Comparison of ENCODE assay signal across 8 cellular contexts in genomic region chr13:24454100-24454499, GRCh38.
"Had no signal": no experiment of that assay in that cellular context is flagged by ENCODE, and none has a peak within 500 bp of the region (broad histone marks: within the 10 kb centered on the region; RNA-seq: fewer than 3 reads in every experiment).

No MANE protein-coding gene starts in this region.

- H3K4me3 ChIP-seq: GM23248, HAP-1 had no signal

- DNase-seq: GM23248, GOT3, H7, HFFc6, KBM-7 had no signal

- H3K9me3 ChIP-seq: HAP-1 had no signal

- H3K27ac ChIP-seq: GM23248 had no signal

- H2AFZ ChIP-seq: GM23248 had no signal

- FAIRE-seq: HTR-8/SVneo had no signal

- ATAC-seq: HCT116 had no signal

- H3K9ac ChIP-seq: GM23248 had no signal
